ENCODE assay signal across 9 cellular contexts in genomic region chrX:129925305-129926092, GRCh38. TPM values are rescaled to one million over a fixed set of nuclear protein-coding genes. Genes with fewer than 3 reads are reported as not detected.
DNase-seq lines count a peak whose midpoint lies in the region; TF ChIP-seq lines count a peak whose summit lies in the region.
"Had no signal": no experiment of that assay in that cellular context is flagged by ENCODE, and none has a peak within 500 bp of the region (broad histone marks: within the 10 kb centered on the region; RNA-seq: fewer than 3 reads in every experiment).

No MANE protein-coding gene starts in this region.

- H3K79me2 ChIP-seq in parathyroid adenoma = no peaks in the 10 kb centered on the region

- no peak overlapping the region for H2AFZ ChIP-seq in parathyroid adenoma

- intact Hi-C loops in uterus (cut with DNase I; ENCODE audit: low total_unique reads) = loop anchor here (10.0 kb wide), 1 partner anchor 129 kb away; no protein-coding TSS in a partner anchor

- POLR2A ChIA-PET in RWPE1 (lab: Yijun Ruan, JAX; ENCODE audit: low non-redundant PET) = no interaction called here

- no peak overlapping the region for H3K4me2 ChIP-seq in parathyroid adenoma (ENCODE audit: low read length)
- H3K4me2 ChIP-seq: BLaER1 had no signal

- TF ChIP-seq CTCF in RWPE1 (conservative IDR thresholded peaks at IDR 0.05; ENCODE audit: low read depth) (peak; percentile 48), parathyroid adenoma (IDR thresholded peaks at IDR 0.05) (peak; percentile 68), uterus (IDR thresholded peaks at IDR 0.05) (peak; percentile 57 to 65 (median 62))

- no peak overlapping the region for H3K4me3 ChIP-seq in parathyroid adenoma (ENCODE audit: low read depth, low read length)
- no peak overlapping the region for H3K4me3 ChIP-seq in uterus
- H3K4me3 ChIP-seq: BLaER1 had no signal

- H3K9me3 ChIP-seq in parathyroid adenoma (ENCODE audit: control insufficient read depth, low read length) = no peaks in the 10 kb centered on the region
- no peaks in the 10 kb centered on the region for H3K9me3 ChIP-seq in uterus
- H3K9me3 ChIP-seq: BLaER1 had no signal

- no peak overlapping the region for H3K9ac ChIP-seq in parathyroid adenoma
- H3K9ac ChIP-seq: BLaER1 had no signal

- H3K27ac ChIP-seq in RWPE1 = no peak overlapping the region
- no peak overlapping the region for H3K27ac ChIP-seq in parathyroid adenoma
- no peak overlapping the region for H3K27ac ChIP-seq in uterus
- H3K27ac ChIP-seq: BLaER1 had no signal

- no peaks in the 10 kb centered on the region for H3K36me3 ChIP-seq in parathyroid adenoma (ENCODE audit: control insufficient read depth, insufficient read depth, low read length)
- no peaks in the 10 kb centered on the region for H3K36me3 ChIP-seq in uterus

- TF ChIP-seq POLR2A in uterus (IDR thresholded peaks at IDR 0.05) = no peak

- CTCF ChIA-PET in RWPE1 (lab: Yijun Ruan, JAX) = interaction anchor here (0.5 to 2.1 kb wide), 10 partner anchors 9 to 312 kb away, joined by 3 to 12 read pairs (median 4); no protein-coding TSS in a partner anchor

- H3K27me3 ChIP-seq in parathyroid adenoma (ENCODE audit: control insufficient read depth, insufficient read depth, low read length) (no peaks in the 10 kb centered on the region), uterus (no peaks in the 10 kb centered on the region)

- DNase-seq in DMS 273 (lab: John Stamatoyannopoulos, UW; ENCODE audit: unreplicated experiment) (peak; percentile 84), DMS 273 treated with DMSO at 0.1 percent for 48 hours (lab: John Stamatoyannopoulos, UW) (no peak), HuH-7.5 (ENCODE audit: low spot score) (peak; percentile 21), RWPE1 (ENCODE audit: low spot score) (no peak), germinal center (ENCODE audit: low spot score) (peak; percentile 52), uterus (peak; percentile 68 to 74)
- peak; percentile 85 for DNase-seq in activated effector memory CD4-positive, alpha-beta T cell treated with anti-CD3 and anti-CD28 coated beads, Interleukin-2, amount 50 U/mL, for 16 hours

- H3K4me1 ChIP-seq in parathyroid adenoma = no peaks in the 10 kb centered on the region
- no peaks in the 10 kb centered on the region for H3K4me1 ChIP-seq in uterus
- H3K4me1 ChIP-seq: BLaER1 had no signal

RNA-seq across cellular contexts. Expression of gene UTP14A, which starts 19.5 kb away (rescaled TPM):
- 10 to 100 TPM in 3 of 4 donors, 1 to 10 TPM in 1; 8.2 to 14.5 (median 13.2) TPM for total RNA-seq in uterus

RNA-seq across cellular contexts. Expression of gene BCORL1, which starts 56.9 kb away (rescaled TPM):
- 10 to 100 TPM in 1 of 4 donors, 1 to 10 TPM in 2, under 1 TPM in 1; 0.26 to 50.8 (median 4.3) TPM for total RNA-seq in uterus

Comparison
In these comparisons a context has a peak if more than half of its experiments do, and no peak if none do; other contexts are left out.
1. DNase-seq: peak in DMS 273 (single experiment), HuH-7.5 (single experiment), activated effector memory CD4-positive, alpha-beta T cell treated with anti-CD3 and anti-CD28 coated beads, Interleukin-2, amount 50 U/mL, for 16 hours (single experiment), germinal center (single experiment) and uterus (2 of 2); none in DMS 273 treated with DMSO at 0.1 percent for 48 hours (single experiment) and RWPE1 (single experiment).
2. Peak in every context shown above with its lines, with median percentiles within 50 percentile points of each other: CTCF ChIP-seq.